In genomic region chr7:47260270-47260669, GRCh38 we compare ENCODE assay signal across 27 cellular contexts.
"Had no signal": no experiment of that assay in that cellular context is flagged by ENCODE, and none has a peak within 500 bp of the region (broad histone marks: within the 10 kb centered on the region; RNA-seq: fewer than 3 reads in every experiment).

No MANE protein-coding gene starts in this region.

- H3K27ac ChIP-seq: colonic mucosa, epithelial cell of prostate, esophagus squamous epithelium, gastrocnemius medialis, heart right ventricle, left lung had no signal

- H3K27ac Mint-ChIP-seq: dendritic cell treated with granulocyte-macrophage colony-stimulating factor and Interleukin-4, amounts not matched to agents 40 ng/mL and 50 ng/mL, for 4 days; effector memory CD8-positive, alpha-beta T cell; endodermal cell; memory B cell had no signal

- H3K4me1 Mint-ChIP-seq: endodermal cell had no signal

- H3K4me1 ChIP-seq: colonic mucosa, gastrocnemius medialis, heart right ventricle, left lung had no signal

- H3K9me3 ChIP-seq: colonic mucosa, esophagus squamous epithelium, gastrocnemius medialis, heart right ventricle, left lung had no signal

- H3K9me3 Mint-ChIP-seq: dendritic cell treated with granulocyte-macrophage colony-stimulating factor and Interleukin-4, amounts not matched to agents 40 ng/mL and 50 ng/mL, for 4 days; endodermal cell; memory B cell had no signal

- DNase-seq: colonic mucosa; cortex of kidney; effector CD8-positive, alpha-beta T cell; effector memory CD8-positive, alpha-beta T cell; endodermal cell; erythroblast; esophagus squamous epithelium; foreskin fibroblast; foreskin melanocyte; gastrocnemius medialis; glutamatergic neuron; head of caudate nucleus; heart right ventricle; hippocampal formation; left cardiac atrium; left lung; left ventricle myocardium superior; mammary epithelial cell; mesendoderm; midbrain had no signal

- FAIRE-seq: endometrium, keratinocyte had no signal

- H3K36me3 ChIP-seq: colonic mucosa, esophagus squamous epithelium, gastrocnemius medialis, heart right ventricle, left lung had no signal

- H3K27me3 ChIP-seq: colonic mucosa, esophagus squamous epithelium, gastrocnemius medialis, heart right ventricle, left lung had no signal

- H3K4me3 Mint-ChIP-seq: dendritic cell treated with granulocyte-macrophage colony-stimulating factor and Interleukin-4, amounts not matched to agents 40 ng/mL and 50 ng/mL, for 4 days; effector memory CD8-positive, alpha-beta T cell; endodermal cell; memory B cell had no signal

- ATAC-seq: effector memory CD8-positive, alpha-beta T cell; esophagus mucosa; gastrocnemius medialis; heart right ventricle; left cardiac atrium; left lung; left ventricle myocardium superior had no signal

- H3K4me3 ChIP-seq: colonic mucosa, esophagus squamous epithelium, gastrocnemius medialis, heart right ventricle, left lung, lung had no signal
